8 cellular contexts compared by ENCODE assay signal in genomic region chr7:35186751-35187150, GRCh38.
DNase-seq lines count a peak whose midpoint lies in the region; ATAC-seq and TF ChIP-seq lines count a peak whose summit lies in the region.
"Not testable (repeated sequence)": the region's sequence is repeated elsewhere in the genome, so short reads cannot be mapped to it uniquely, and the experiment has no call there.

No MANE protein-coding gene starts in this region.

- H3K4me1 Mint-ChIP-seq in activated CD8-positive, alpha-beta memory T cell treated with anti-CD3 and anti-CD28 coated beads, Interleukin-2, amount 10 ng/mL, durations not matched to agents 7 days and 5 days = peaks cover 12% of the 10 kb centered on the region

- not testable (repeated sequence) for ATAC-seq in activated CD8-positive, alpha-beta memory T cell treated with anti-CD3 and anti-CD28 coated beads, Interleukin-2, amount 10 ng/mL, durations not matched to agents 7 days and 5 days

- TF ChIP-seq CTCF in AG09309 (IDR thresholded peaks at IDR 0.05; ENCODE audit: control insufficient read depth, insufficient read depth, low read depth, low read length, missing control alignments); coronary artery (IDR thresholded peaks at IDR 0.05); right atrium auricular region (IDR thresholded peaks at IDR 0.05): not testable (repeated sequence)

- H3K4me1 ChIP-seq in right atrium auricular region = not testable (repeated sequence)

- not testable (repeated sequence) for H3K27ac ChIP-seq in coronary artery
- H3K27ac ChIP-seq in right atrium auricular region = peak overlapping the region; percentile 75 to 92

- H3K36me3 Mint-ChIP-seq in activated CD8-positive, alpha-beta memory T cell treated with anti-CD3 and anti-CD28 coated beads, Interleukin-2, amount 10 ng/mL, durations not matched to agents 7 days and 5 days = not testable (repeated sequence)

- not testable (repeated sequence) for H3K9me3 Mint-ChIP-seq in activated CD8-positive, alpha-beta memory T cell treated with anti-CD3 and anti-CD28 coated beads, Interleukin-2, amount 10 ng/mL, durations not matched to agents 7 days and 5 days (ENCODE audit: low read depth)

- H3K27me3 Mint-ChIP-seq in activated CD8-positive, alpha-beta memory T cell treated with anti-CD3 and anti-CD28 coated beads, Interleukin-2, amount 10 ng/mL, durations not matched to agents 7 days and 5 days = peaks cover 44% of the 10 kb centered on the region

- not testable (repeated sequence) for H3K36me3 ChIP-seq in H7 (replicated peaks; ENCODE audit: control insufficient read depth, insufficient read depth, low read length); right atrium auricular region

- not testable (repeated sequence) for H3K27ac Mint-ChIP-seq in activated CD8-positive, alpha-beta memory T cell treated with anti-CD3 and anti-CD28 coated beads, Interleukin-2, amount 10 ng/mL, durations not matched to agents 7 days and 5 days

- CTCF ChIA-PET in activated CD8-positive, alpha-beta memory T cell treated with anti-CD3 and anti-CD28 coated beads, Interleukin-2, amount 10 ng/mL, durations not matched to agents 7 days and 5 days (lab: Charles Lee) = interaction anchor here (1.0 kb wide), 1 partner anchor 333 kb away, joined by 5 read pairs; no protein-coding TSS in a partner anchor

- H3K27me3 ChIP-seq in H7 (ENCODE audit: control insufficient read depth, insufficient read depth, low read length) = peaks cover 31% of the 10 kb centered on the region
- not testable (repeated sequence) for H3K27me3 ChIP-seq in right atrium auricular region

- H3K4me3 Mint-ChIP-seq in activated CD8-positive, alpha-beta memory T cell treated with anti-CD3 and anti-CD28 coated beads, Interleukin-2, amount 10 ng/mL, durations not matched to agents 7 days and 5 days = peak overlapping the region; percentile 50

- DNase-seq in AG09309 (ENCODE audit: low read depth); activated CD8-positive, alpha-beta memory T cell treated with anti-CD3 and anti-CD28 coated beads, Interleukin-2, amount 10 ng/mL, durations not matched to agents 7 days and 5 days: not testable (repeated sequence)
- DNase-seq in H7 = peak; percentile 20
- DNase-seq in NCI-H69 (lab: John Stamatoyannopoulos, UW) = peak; percentile 73
- peak; percentile 70 for DNase-seq in coronary artery (ENCODE audit: low spot score)
- DNase-seq in right atrium auricular region (ENCODE audit: low spot score) = peak; percentile 72
- peak; percentile 36 for DNase-seq in myocyte (ENCODE audit: low read depth)
- DNase-seq in stimulated activated CD4-positive, alpha-beta T cell treated with anti-CD3 and anti-CD28 coated beads, Interleukin-15, amount 100 ng/mL, for 24 hours = peak; percentile 6

- H3K4me3 ChIP-seq in AG09309 (ENCODE audit: control insufficient read depth, low read depth, low read length) = peak overlapping the region; percentile 42
- H3K4me3 ChIP-seq in H7 (ENCODE audit: insufficient read depth, low read depth, low read length) = peak overlapping the region; percentile 49
- peak overlapping the region; percentile 79 for H3K4me3 ChIP-seq in coronary artery
- peak overlapping the region; percentile 53 to 57 for H3K4me3 ChIP-seq in right atrium auricular region

- not testable (repeated sequence) for H3K9me3 ChIP-seq in right atrium auricular region
